In genomic region chr17:4807534-4808377, GRCh38 we compare ENCODE assay signal across 8 cellular contexts. TPM values are rescaled to one million over a fixed set of nuclear protein-coding genes. Genes with fewer than 3 reads are reported as not detected.
DNase-seq lines count a peak whose midpoint lies in the region; ATAC-seq and TF ChIP-seq lines count a peak whose summit lies in the region.

No MANE protein-coding gene starts in this region.

- intact Hi-C loops in psoas muscle (cut with DNase I) = no loop called here

- H3K4me1 Mint-ChIP-seq in glutamatergic neuron (ENCODE audit: low read depth, unreplicated experiment) = peaks cover 7% of the 10 kb centered on the region

- no peak for TF ChIP-seq CTCF in WERI-Rb-1 (IDR thresholded peaks at IDR 0.05; ENCODE audit: low read depth, low read length)
- TF ChIP-seq CTCF in glutamatergic neuron (IDR thresholded peaks at IDR 0.05; ENCODE audit: partially characterized antibody, unreplicated experiment) = no peak
- TF ChIP-seq CTCF in psoas muscle (IDR thresholded peaks at IDR 0.05) = no peak

- peak overlapping the region; percentile 51; the same call in 1 of the 2 replicates for H3K9ac ChIP-seq in ES-I3 (ENCODE audit: low read depth, low read length)

- DNase-seq in WERI-Rb-1 (no peak), glutamatergic neuron (peak; percentile 38), psoas muscle (peak; percentile 21 to 54), GM19240 (ENCODE audit: insufficient read length, low spot score) (no peak), NCI-H1436 (lab: John Stamatoyannopoulos, UW) (no peak), iPS-NIHi11 (ENCODE audit: low spot score) (no peak)
- DNase-seq in activated CD8-positive, alpha-beta memory T cell treated with anti-CD3 and anti-CD28 coated beads, Interleukin-2, amount 50 U/mL, for 4 hours = no peak

- H3K27me3 Mint-ChIP-seq in glutamatergic neuron (ENCODE audit: unreplicated experiment) = peaks cover 22% of the 10 kb centered on the region

- H3K36me3 ChIP-seq in ES-I3 (ENCODE audit: insufficient read depth, low read length) (peaks cover 5% of the 10 kb centered on the region), WERI-Rb-1 (peaks cover 11% of the 10 kb centered on the region), psoas muscle (ENCODE audit: insufficient read depth in 1 of 2, low read depth in 1 of 2) (peaks cover 0 to 6% of the 10 kb centered on the region in 2 donors)

- H3K4me3 ChIP-seq in WERI-Rb-1 (ENCODE audit: low read depth, low read length) = peak overlapping the region; percentile 62
- peak overlapping the region; percentile 87 for H3K4me3 ChIP-seq in psoas muscle

- peak overlapping the region; percentile 76 for H3K27ac Mint-ChIP-seq in glutamatergic neuron (ENCODE audit: unreplicated experiment)

- H3K9me3 ChIP-seq in ES-I3 (ENCODE audit: control insufficient read depth, insufficient read depth, low read length) (no peaks in the 10 kb centered on the region), WERI-Rb-1 (ENCODE audit: severe bottlenecking) (no peaks in the 10 kb centered on the region), psoas muscle (no peaks in the 10 kb centered on the region)

- H3K27me3 ChIP-seq in WERI-Rb-1 (ENCODE audit: insufficient read depth, low read depth, severe bottlenecking) (no peaks in the 10 kb centered on the region), psoas muscle (ENCODE audit: insufficient read depth in 3 of 3, low read length in 2 of 3) (no peaks in the 10 kb centered on the region)

- peaks cover 11% of the 10 kb centered on the region for H3K36me3 Mint-ChIP-seq in glutamatergic neuron (ENCODE audit: unreplicated experiment)

- H3K9me3 Mint-ChIP-seq in glutamatergic neuron (ENCODE audit: unreplicated experiment) = peaks cover 10% of the 10 kb centered on the region

- H3K27ac ChIP-seq in WERI-Rb-1 = no peak overlapping the region; the same call in 1 of the 2 replicates
- H3K27ac ChIP-seq in psoas muscle = no peak overlapping the region

- H3K4me1 ChIP-seq in ES-I3 (ENCODE audit: insufficient read depth, low read length) = no peaks in the 10 kb centered on the region; the same call in 1 of the 2 replicates
- H3K4me1 ChIP-seq in psoas muscle = peaks cover 16% of the 10 kb centered on the region

- H3K4me3 Mint-ChIP-seq in glutamatergic neuron (ENCODE audit: unreplicated experiment) = peak overlapping the region; percentile 93

- WGBS in psoas muscle, 3 donors = 16 to 21% (median 17%) methylated on average over 35 to 38 of the region's 38 CpGs

- peak; percentile 2 to 36 (median 13) for ATAC-seq in psoas muscle

RNA-seq across cellular contexts. Expression of gene PLD2, which starts 0.8 kb away (rescaled TPM):
- total RNA-seq in glutamatergic neuron (ENCODE audit: unreplicated experiment) (61.4 TPM), psoas muscle (1 to 10 TPM; 3.7 to 7.5 (median 4.3) TPM)
- polyA plus RNA-seq in psoas muscle = 1 to 10 TPM; 2.4 to 4.2 (median 3.0) TPM

RNA-seq across cellular contexts. Expression of gene PSMB6, which starts 11.8 kb away (rescaled TPM):
- 128 TPM for total RNA-seq in glutamatergic neuron (ENCODE audit: unreplicated experiment)
- total RNA-seq in psoas muscle = 100 to 1,000 TPM; 160 to 254 (median 234) TPM
- 100 to 1,000 TPM; 416 to 561 (median 427) TPM for polyA plus RNA-seq in psoas muscle

RNA-seq across cellular contexts. Expression of gene GLTPD2, which starts 19.0 kb away (rescaled TPM):
- not detected for total RNA-seq in glutamatergic neuron (ENCODE audit: unreplicated experiment)
- not detected for total RNA-seq in psoas muscle
- polyA plus RNA-seq in psoas muscle = not detected

RNA-seq across cellular contexts. Expression of gene VMO1, which starts 21.6 kb away (rescaled TPM):
- total RNA-seq in glutamatergic neuron (ENCODE audit: unreplicated experiment) = 2.5 TPM
- under 1 TPM; 0.42 to 0.84 (median 0.64) TPM for total RNA-seq in psoas muscle
- 1 to 10 TPM in 2 of 3 donors, under 1 TPM in 1; 0.84 to 3.1 (median 1.8) TPM for polyA plus RNA-seq in psoas muscle

Comparison
In these comparisons a context has a peak if more than half of its experiments do, and no peak if none do; other contexts are left out.
1. DNase-seq: peak in glutamatergic neuron (single experiment) and psoas muscle (2 of 2); none in WERI-Rb-1 (single experiment), GM19240 (single experiment), NCI-H1436 (single experiment), activated CD8-positive, alpha-beta memory T cell treated with anti-CD3 and anti-CD28 coated beads, Interleukin-2, amount 50 U/mL, for 4 hours (single experiment) and iPS-NIHi11 (single experiment).